ENCODE assay signal across 16 cellular contexts in genomic region chr11:45413156-45413833, GRCh38.
DNase-seq lines count a peak whose midpoint lies in the region; TF ChIP-seq lines count a peak whose summit lies in the region.
"Had no signal": no experiment of that assay in that cellular context is flagged by ENCODE, and none has a peak within 500 bp of the region (broad histone marks: within the 10 kb centered on the region; RNA-seq: fewer than 3 reads in every experiment).

No MANE protein-coding gene starts in this region.

- peaks cover 0 to 5% (median 0%) of the 10 kb centered on the region in 5 experiments for H3K9me3 Mint-ChIP-seq in brain
- H3K9me3 Mint-ChIP-seq in nephron: peaks cover 3% of the 10 kb centered on the region
- H3K9me3 Mint-ChIP-seq: CD4-positive, CD25-positive, alpha-beta regulatory T cell had no signal

- H3K27ac Mint-ChIP-seq in brain (peak overlapping the region in 4 of 5 experiments; percentile 58 to 96 (median 76)), nephron (peak overlapping the region in 2 of 3 experiments; percentile 57 to 61)
- H3K27ac Mint-ChIP-seq: CD4-positive, CD25-positive, alpha-beta regulatory T cell had no signal

- peak overlapping the region in 2 of 5 experiments; percentile 19 to 28 for H3K4me3 Mint-ChIP-seq in brain
- H3K4me3 Mint-ChIP-seq in nephron: no peak overlapping the region
- H3K4me3 Mint-ChIP-seq: CD4-positive, CD25-positive, alpha-beta regulatory T cell had no signal

- intact Hi-C loops in A673 (cut with micrococcal nuclease; ENCODE audit: unreplicated experiment): no loop called here

- TF ChIP-seq CTCF in A673 (conservative IDR thresholded peaks at IDR 0.05; ENCODE audit: low read depth, low read length): no peak
- TF ChIP-seq CTCF in brain (conservative IDR thresholded peaks at IDR 0.05): no peak
- no peak for TF ChIP-seq CTCF in nephron (IDR thresholded peaks at IDR 0.05; ENCODE audit: unreplicated experiment in 3 of 3)

- no peaks in the 10 kb centered on the region for H3K4me1 ChIP-seq in A673 (ENCODE audit: insufficient read depth, low read length, poor library complexity, severe bottlenecking)

- no peaks in the 10 kb centered on the region for H3K36me3 ChIP-seq in A673 (ENCODE audit: insufficient read depth, low read length, poor library complexity, severe bottlenecking)
- H3K36me3 ChIP-seq: MG63 had no signal

- H3K4me1 Mint-ChIP-seq in brain: peaks cover 7% of the 10 kb centered on the region
- peaks cover 41% of the 10 kb centered on the region for H3K4me1 Mint-ChIP-seq in nephron
- H3K4me1 Mint-ChIP-seq: CD4-positive, CD25-positive, alpha-beta regulatory T cell had no signal

- BruUV-seq in A673 (replicated peaks; lab: Mats Ljungman, UMichigan): no TSS peak

- CTCF ChIA-PET in A673 (lab: Charles Lee): interaction anchor here (0.7 to 1.9 kb wide), 3 partner anchors 41 to 358 kb away, joined by 3 to 9 read pairs (median 3); no protein-coding TSS in a partner anchor
- CTCF ChIA-PET in HEK293T (lab: Yijun Ruan, JAX): interaction anchor here (0.6 kb wide), 1 partner anchor 297 kb away, joined by 3 read pairs; no protein-coding TSS in a partner anchor

- H3K36me3 Mint-ChIP-seq in brain (no peaks in the 10 kb centered on the region), nephron (ENCODE audit: low read depth) (no peaks in the 10 kb centered on the region)
- H3K36me3 Mint-ChIP-seq: CD4-positive, CD25-positive, alpha-beta regulatory T cell had no signal

- no peak overlapping the region for H3K4me3 ChIP-seq in A673 (ENCODE audit: low read depth, low read length, poor library complexity, severe bottlenecking)
- H3K4me3 ChIP-seq: MG63 had no signal

- peaks cover 3% of the 10 kb centered on the region for H3K27me3 Mint-ChIP-seq in brain
- H3K27me3 Mint-ChIP-seq in nephron (ENCODE audit: low read depth): peaks cover 8% of the 10 kb centered on the region

- no peaks in the 10 kb centered on the region for H3K9me3 ChIP-seq in A673 (ENCODE audit: low read depth, low read length, poor library complexity, severe bottlenecking)
- H3K9me3 ChIP-seq: MG63 had no signal

- H3K27ac ChIP-seq in A673 (ENCODE audit: low read depth, low read length, poor library complexity, severe bottlenecking): no peak overlapping the region
- H3K27ac ChIP-seq: KMS-11 had no signal

- POLR2A ChIA-PET in A673 (lab: Charles Lee; ENCODE audit: low non-redundant PET) (interaction anchor here (0.9 kb wide), 1 partner anchor 13 kb away, joined by 3 read pairs; no protein-coding TSS in a partner anchor), HEK293T (lab: Yijun Ruan, JAX) (interaction anchor here (1.1 kb wide), 1 partner anchor 488 kb away, joined by 3 read pairs; no protein-coding TSS in a partner anchor)

- no peaks in the 10 kb centered on the region for H3K27me3 ChIP-seq in A673 (replicated peaks; ENCODE audit: insufficient read depth, low read depth, low read length, poor library complexity)
- H3K27me3 ChIP-seq: MG63 had no signal

- DNase-seq in A673 (ENCODE audit: low spot score): peak; percentile 44
- no peak for DNase-seq in HEK293T (ENCODE audit: extremely low spot score)
- DNase-seq in GDM1 (lab: John Stamatoyannopoulos, UW): no peak
- no peak for DNase-seq in activated effector memory CD4-positive, alpha-beta T cell treated with anti-CD3 and anti-CD28 coated beads, Interleukin-2, amount 50 U/mL, for 16 hours
- DNase-seq in superior temporal gyrus (ENCODE audit: extremely low spot score): no peak
- DNase-seq: AML-193; Calu3; CD4-positive, CD25-positive, alpha-beta regulatory T cell; DMS79 treated with DMSO at 0.1 percent for 48 hours; MG63; NCI-H2029; NCI-H526 treated with DMSO at 0.1 percent for 48 hours; NK-92 treated with Interleukin-12 subunit alpha and Interleukin-12 subunit beta, amount 100 ng/mL, for 24 hours had no signal

TF ChIP-seq in HEK293T, 16 proteins besides CTCF, POLR2A, EP300 and RAD21:
- peak; percentile 61; the same call in 1 of the 2 replicates for TF ChIP-seq PKNOX1 (IDR thresholded peaks at IDR 0.05)
- no peak for TF ChIP-seq ELF4 (IDR thresholded peaks at IDR 0.05)
TF ChIP-seq in HEK293T: peak in this region for 1.
